Comparison of ENCODE assay signal across 27 cellular contexts in the genomic region with DNA sequence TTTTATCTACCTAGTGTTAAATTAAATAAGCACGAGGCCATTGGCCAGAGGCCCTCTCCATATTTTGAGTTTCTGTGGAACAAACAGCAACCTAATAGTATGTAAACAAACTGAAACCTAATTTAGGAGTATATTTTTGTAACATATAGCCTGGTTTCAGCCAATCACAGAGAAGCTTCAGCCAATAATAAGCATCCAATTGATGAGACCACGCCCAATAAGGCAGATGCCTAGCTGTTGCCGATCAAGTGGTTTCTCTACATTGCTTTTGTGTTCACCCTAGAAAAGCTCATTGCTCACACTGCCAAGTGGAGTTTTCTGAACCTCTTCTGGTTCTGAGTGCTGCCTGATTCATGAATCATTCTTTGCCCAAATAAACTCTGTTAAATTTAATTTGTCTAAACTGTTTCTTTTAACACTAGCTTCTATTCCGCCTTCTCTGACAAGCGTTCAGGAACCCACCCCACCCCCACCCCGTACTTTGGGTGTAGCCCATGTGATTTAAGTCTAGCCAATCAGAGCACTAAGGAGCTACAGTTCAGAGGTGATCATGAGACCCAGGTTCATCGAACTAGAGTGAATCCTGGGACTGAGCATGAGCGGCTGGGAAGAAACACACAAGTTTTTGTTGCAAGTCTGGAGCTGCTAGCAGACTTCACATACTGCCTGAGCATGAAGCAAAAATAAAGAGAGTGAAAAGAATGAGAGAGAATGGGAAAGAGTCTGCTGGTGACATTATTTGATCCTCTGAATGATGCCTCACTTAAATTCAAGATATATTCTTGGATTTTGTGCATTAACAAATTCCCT.
"Had no signal": no experiment of that assay in that cellular context is flagged by ENCODE, and none has a peak within 500 bp of the region (broad histone marks: within the 10 kb centered on the region; RNA-seq: fewer than 3 reads in every experiment).

No MANE protein-coding gene starts in this region.

- ATAC-seq: natural killer cell, pancreas, right cardiac atrium, sciatic nerve, upper lobe of right lung had no signal

- H3K36me3 Mint-ChIP-seq: mesothelial cell of epicardium, natural killer cell had no signal

- H2AFZ ChIP-seq: hepatocyte had no signal

- H3K79me2 ChIP-seq: hepatocyte had no signal

- H3K4me3 ChIP-seq: hepatocyte, left ventricle myocardium inferior, lung, pancreas, prostate gland, skin epidermis, suprapubic skin, thoracic aorta, tibial artery, upper lobe of right lung had no signal

- H3K27ac ChIP-seq: hepatocyte, left ventricle myocardium inferior, pancreas, prostate gland, skin epidermis, suprapubic skin, thoracic aorta, tibial artery, upper lobe of right lung had no signal

- H3K27me3 Mint-ChIP-seq: naive B cell; stimulated activated naive CD8-positive, alpha-beta T cell treated with anti-CD3 and anti-CD28 coated beads, Interleukin-15, Interleukin-2, amounts not matched to agents 100 ng/mL and 50 ng/mL, for 24 hours had no signal

- H3K27ac Mint-ChIP-seq: mesothelial cell of epicardium; natural killer cell; stimulated activated naive CD8-positive, alpha-beta T cell treated with anti-CD3 and anti-CD28 coated beads, Interleukin-15, Interleukin-2, amounts not matched to agents 100 ng/mL and 50 ng/mL, for 24 hours had no signal

- H3K27me3 ChIP-seq: hepatocyte, pancreas, suprapubic skin, tibial artery, upper lobe of right lung had no signal

- H3K4me1 ChIP-seq: pancreas, prostate gland, tibial artery had no signal

- H3K4me2 ChIP-seq: hepatocyte had no signal

- H3K9me3 ChIP-seq: pancreas, prostate gland, suprapubic skin, thoracic aorta, upper lobe of right lung had no signal

- H3K9me3 Mint-ChIP-seq: natural killer cell had no signal

- H3K36me3 ChIP-seq: left ventricle myocardium inferior, pancreas, prostate gland, suprapubic skin, thoracic aorta, tibial artery, upper lobe of right lung had no signal

- H3K4me1 Mint-ChIP-seq: mesothelial cell of epicardium had no signal

- H3K4me3 Mint-ChIP-seq: mesothelial cell of epicardium; naive B cell; natural killer cell; stimulated activated naive CD8-positive, alpha-beta T cell treated with anti-CD3 and anti-CD28 coated beads, Interleukin-15, Interleukin-2, amounts not matched to agents 100 ng/mL and 50 ng/mL, for 24 hours had no signal

- DNase-seq: islet precursor cell; left ventricle myocardium inferior; mesendoderm; naive B cell; natural killer cell; occipital lobe; pancreas; posterior cingulate gyrus; retina; right cardiac atrium; stimulated activated CD4-positive, alpha-beta T cell treated with anti-CD3 and anti-CD28 coated beads, Interleukin-12 subunit alpha, Interleukin-12 subunit beta, amount 100 ng/mL, for 4 hours; stimulated activated CD4-positive, alpha-beta T cell treated with anti-CD3 and anti-CD28 coated beads, Interleukin-15, amount 100 ng/mL, for 24 hours; stimulated activated CD4-positive, alpha-beta T cell treated with anti-CD3 and anti-CD28 coated beads, Interleukin-2, amount 100 ng/mL, for 24 hours; stimulated activated CD4-positive, alpha-beta T cell treated with anti-CD3 and anti-CD28 coated beads, Interleukin-4, amount 100 ng/mL, for 1 hour; stimulated activated naive CD4-positive, alpha-beta T cell; tibial artery; trophoblast cell; upper lobe of right lung had no signal
